Comparison of ENCODE assay signal across 11 cellular contexts in genomic region chr20:48718914-48719578, GRCh38.
A peak's percentile ranks its signal among the peaks of the same experiment; 100 is the strongest.
DNase-seq lines count a peak whose midpoint lies in the region; ATAC-seq and TF ChIP-seq lines count a peak whose summit lies in the region.
"Had no signal": no experiment of that assay in that cellular context is flagged by ENCODE, and none has a peak within 500 bp of the region (broad histone marks: within the 10 kb centered on the region; RNA-seq: fewer than 3 reads in every experiment).

No MANE protein-coding gene starts in this region.

- H3K9me3 Mint-ChIP-seq in T-helper 1 cell treated with Interleukin-12 subunit alpha and Interleukin-12 subunit beta and Interleukin-4 antibody, amounts not matched to agents 30 μg/mL and 1 μg/mL, for 36 hours: peaks cover 3% of the 10 kb centered on the region
- H3K9me3 Mint-ChIP-seq in activated naive CD8-positive, alpha-beta T cell treated with anti-CD3 and anti-CD28 coated beads, Interleukin-2, amount 50 U/mL, for 24 hours: no peaks in the 10 kb centered on the region
- H3K9me3 Mint-ChIP-seq: WTC11 had no signal

- H3K27me3 ChIP-seq in GM06990 (replicated peaks; ENCODE audit: control insufficient read depth, insufficient read depth, low read length): no peaks in the 10 kb centered on the region
- H3K27me3 ChIP-seq: cardiac muscle cell had no signal

- 0 out of 2 replicates have a peak overlapping the region, but pooled peaks have one; percentile 2 for H3K4me3 ChIP-seq in GM06990 (replicated peaks; ENCODE audit: low read depth, low read length)
- H3K4me3 ChIP-seq: cardiac muscle cell had no signal

- peak overlapping the region; percentile 67 for H3K4me3 Mint-ChIP-seq in T-helper 1 cell treated with Interleukin-12 subunit alpha and Interleukin-12 subunit beta and Interleukin-4 antibody, amounts not matched to agents 30 μg/mL and 1 μg/mL, for 36 hours
- peak overlapping the region; percentile 56 for H3K4me3 Mint-ChIP-seq in activated naive CD8-positive, alpha-beta T cell treated with anti-CD3 and anti-CD28 coated beads, Interleukin-2, amount 50 U/mL, for 24 hours
- H3K4me3 Mint-ChIP-seq: WTC11 had no signal

- H3K27me3 Mint-ChIP-seq in T-helper 1 cell treated with Interleukin-12 subunit alpha and Interleukin-12 subunit beta and Interleukin-4 antibody, amounts not matched to agents 30 μg/mL and 1 μg/mL, for 36 hours (ENCODE audit: low read depth): no peaks in the 10 kb centered on the region
- H3K27me3 Mint-ChIP-seq in activated naive CD8-positive, alpha-beta T cell treated with anti-CD3 and anti-CD28 coated beads, Interleukin-2, amount 50 U/mL, for 24 hours: no peaks in the 10 kb centered on the region

- TF ChIP-seq CTCF in GM06990 (IDR thresholded peaks at IDR 0.05; ENCODE audit: insufficient read depth, low read length, poor library complexity, severe bottlenecking): no peak

- peak overlapping the region; percentile 94 for H3K27ac Mint-ChIP-seq in T-helper 1 cell treated with Interleukin-12 subunit alpha and Interleukin-12 subunit beta and Interleukin-4 antibody, amounts not matched to agents 30 μg/mL and 1 μg/mL, for 36 hours
- H3K27ac Mint-ChIP-seq in activated naive CD8-positive, alpha-beta T cell treated with anti-CD3 and anti-CD28 coated beads, Interleukin-2, amount 50 U/mL, for 24 hours: peak overlapping the region; percentile 97
- H3K27ac Mint-ChIP-seq: WTC11 had no signal

- peaks cover 3% of the 10 kb centered on the region for H3K36me3 ChIP-seq in GM06990 (ENCODE audit: control insufficient read depth, insufficient read depth, low read length)
- H3K36me3 ChIP-seq: cardiac muscle cell had no signal

- in situ Hi-C loops in G401 (cut with HindIII; ENCODE audit: low sequenced_read_pairs): no loop called here

- peaks cover 58% of the 10 kb centered on the region for H3K36me3 Mint-ChIP-seq in T-helper 1 cell treated with Interleukin-12 subunit alpha and Interleukin-12 subunit beta and Interleukin-4 antibody, amounts not matched to agents 30 μg/mL and 1 μg/mL, for 36 hours (ENCODE audit: low read depth)
- peaks cover 48% of the 10 kb centered on the region for H3K36me3 Mint-ChIP-seq in activated naive CD8-positive, alpha-beta T cell treated with anti-CD3 and anti-CD28 coated beads, Interleukin-2, amount 50 U/mL, for 24 hours (ENCODE audit: low read depth)
- H3K36me3 Mint-ChIP-seq: WTC11 had no signal

- H3K4me1 Mint-ChIP-seq in T-helper 1 cell treated with Interleukin-12 subunit alpha and Interleukin-12 subunit beta and Interleukin-4 antibody, amounts not matched to agents 30 μg/mL and 1 μg/mL, for 36 hours (ENCODE audit: low read depth): peaks cover 86% of the 10 kb centered on the region
- H3K4me1 Mint-ChIP-seq in activated naive CD8-positive, alpha-beta T cell treated with anti-CD3 and anti-CD28 coated beads, Interleukin-2, amount 50 U/mL, for 24 hours: peaks cover 95% of the 10 kb centered on the region

- peak; percentile 54 for ATAC-seq in activated naive CD8-positive, alpha-beta T cell treated with anti-CD3 and anti-CD28 coated beads, Interleukin-2, amount 50 U/mL, for 24 hours
- ATAC-seq in GM21390 (IDR thresholded peaks at IDR 0.05; ENCODE audit: unreplicated experiment): no peak
- ATAC-seq: WTC11 had no signal

- DNase-seq in GM06990 (ENCODE audit: extremely low read depth, insufficient read length) (peak; percentile 60), kidney tubule cell (ENCODE audit: low spot score) (no peak), G401 (ENCODE audit: low spot score) (no peak), epidermal melanocyte (ENCODE audit: insufficient read length, low spot score) (no peak)
- DNase-seq in activated naive CD8-positive, alpha-beta T cell treated with anti-CD3 and anti-CD28 coated beads, Interleukin-2, amount 50 U/mL, for 24 hours: peak; percentile 69
- peak; percentile 46 for DNase-seq in stimulated activated CD8-positive, alpha-beta memory T cell treated with anti-CD3 and anti-CD28 coated beads, Interleukin-12 subunit alpha, Interleukin-12 subunit beta, amount 100 ng/mL, for 4 hours (ENCODE audit: low read depth)
- DNase-seq: NCI-H1105 treated with DMSO at 0.1 percent for 48 hours had no signal

Comparison
In these comparisons a context has a peak if more than half of its experiments do, and no peak if none do; other contexts are left out.
1. DNase-seq: peak in GM06990 (single experiment), activated naive CD8-positive, alpha-beta T cell treated with anti-CD3 and anti-CD28 coated beads, Interleukin-2, amount 50 U/mL, for 24 hours (single experiment) and stimulated activated CD8-positive, alpha-beta memory T cell treated with anti-CD3 and anti-CD28 coated beads, Interleukin-12 subunit alpha, Interleukin-12 subunit beta, amount 100 ng/mL, for 4 hours (single experiment); none in kidney tubule cell (single experiment), G401 (single experiment) and epidermal melanocyte (single experiment).